In genomic region chr19:51018745-51019543, GRCh38 we compare ENCODE assay signal across 12 cellular contexts. TPM values are rescaled to one million over a fixed set of nuclear protein-coding genes. Genes with fewer than 3 reads are reported as not detected.
DNase-seq lines count a peak whose midpoint lies in the region; ATAC-seq and TF ChIP-seq lines count a peak whose summit lies in the region.
"Had no signal": no experiment of that assay in that cellular context is flagged by ENCODE, and none has a peak within 500 bp of the region (broad histone marks: within the 10 kb centered on the region; RNA-seq: fewer than 3 reads in every experiment).

No MANE protein-coding gene starts in this region.

- no peak overlapping the region for H3K27ac ChIP-seq in right atrium auricular region
- H3K27ac ChIP-seq: VCaP had no signal

- no peaks in the 10 kb centered on the region for H3K36me3 ChIP-seq in right atrium auricular region

- H3K27ac Mint-ChIP-seq in T-helper 17 cell, result no peak overlapping the region

- H3K27me3 ChIP-seq in right atrium auricular region, result peaks cover 9 to 11% of the 10 kb centered on the region in 2 donors

- peaks cover 13% of the 10 kb centered on the region for H3K36me3 Mint-ChIP-seq in T-helper 17 cell (ENCODE audit: low read depth)

- intact Hi-C loops in sciatic nerve (cut with DNase I), result no loop called here

- peak; percentile 70 for DNase-seq in DMS53 (lab: John Stamatoyannopoulos, UW)
- DNase-seq in DMS53 treated with DMSO at 0.1 percent for 48 hours (lab: John Stamatoyannopoulos, UW; ENCODE audit: unreplicated experiment), result no peak
- no peak for DNase-seq in T-helper 17 cell
- no peak for DNase-seq in right atrium auricular region (ENCODE audit: low spot score)
- DNase-seq in sciatic nerve (ENCODE audit: low spot score), result no peak
- DNase-seq in DMS114 treated with DMSO at 0.1 percent for 48 hours (lab: John Stamatoyannopoulos, UW; ENCODE audit: unreplicated experiment), result no peak
- DNase-seq in activated CD4-positive, CD25-positive, alpha-beta regulatory T cell treated with anti-CD3 and anti-CD28 coated beads, Interleukin-2, amount 50 U/mL, for 72 hours, result no peak

- peaks cover 18% of the 10 kb centered on the region for H3K4me1 Mint-ChIP-seq in T-helper 17 cell

- no peaks in the 10 kb centered on the region for H3K9me3 ChIP-seq in T-helper 17 cell (ENCODE audit: control insufficient read depth, low read length, poor library complexity, severe bottlenecking)
- no peaks in the 10 kb centered on the region for H3K9me3 ChIP-seq in right atrium auricular region

- H3K4me3 Mint-ChIP-seq in T-helper 17 cell, result peak overlapping the region; percentile 81

- no peak for TF ChIP-seq CTCF in right atrium auricular region (IDR thresholded peaks at IDR 0.05)

- H3K27me3 Mint-ChIP-seq in T-helper 17 cell, result peaks cover 71% of the 10 kb centered on the region

- ATAC-seq in T-helper 17 cell (no peak), sciatic nerve (peak; percentile 77), GM18511 (IDR thresholded peaks at IDR 0.05; ENCODE audit: unreplicated experiment) (no peak)

- H3K4me1 ChIP-seq in right atrium auricular region, result peaks cover 0 to 25% of the 10 kb centered on the region in 2 donors

- peak overlapping the region; percentile 7 to 47 for H3K4me3 ChIP-seq in right atrium auricular region

RNA-seq across cellular contexts. Expression of gene KLK10, which starts 0.6 kb away (rescaled TPM):
- total RNA-seq in T-helper 17 cell (not detected), right atrium auricular region (1 to 10 TPM in 1 of 2 donors, not detected in 1; 4.5 TPM), sciatic nerve (3.0 TPM)
- total RNA-seq: A172, LHCN-M2 had no signal

RNA-seq across cellular contexts. Expression of gene KLK11, which starts 7.5 kb away (rescaled TPM):
- total RNA-seq in T-helper 17 cell (not detected), right atrium auricular region (10 to 100 TPM; 12.5 to 24.4 TPM), sciatic nerve (1.1 TPM)
- total RNA-seq: A172, dermis microvascular lymphatic vessel endothelial cell, LHCN-M2 had no signal

RNA-seq across cellular contexts. Expression of gene KLK12, which starts 15.9 kb away (rescaled TPM):
- total RNA-seq in T-helper 17 cell (not detected), right atrium auricular region (not detected), sciatic nerve (not detected)
- total RNA-seq: A172, dermis microvascular lymphatic vessel endothelial cell, LHCN-M2 had no signal

RNA-seq across cellular contexts. Expression of gene KLK8, which starts 17.5 kb away (rescaled TPM):
- total RNA-seq in T-helper 17 cell, result not detected
- 1 to 10 TPM in 1 of 2 donors, not detected in 1; 2.9 TPM for total RNA-seq in right atrium auricular region
- 1.8 TPM for total RNA-seq in sciatic nerve
- total RNA-seq: A172, dermis microvascular lymphatic vessel endothelial cell, LHCN-M2 had no signal

RNA-seq across cellular contexts. Expression of gene KLK7, which starts 35.2 kb away (rescaled TPM):
- total RNA-seq in T-helper 17 cell (not detected), right atrium auricular region (1 to 10 TPM; 1.5 to 1.6 TPM), sciatic nerve (5.5 TPM)
- total RNA-seq: A172, dermis microvascular lymphatic vessel endothelial cell, LHCN-M2 had no signal
